10 cellular contexts compared by ENCODE assay signal in the genomic region with DNA sequence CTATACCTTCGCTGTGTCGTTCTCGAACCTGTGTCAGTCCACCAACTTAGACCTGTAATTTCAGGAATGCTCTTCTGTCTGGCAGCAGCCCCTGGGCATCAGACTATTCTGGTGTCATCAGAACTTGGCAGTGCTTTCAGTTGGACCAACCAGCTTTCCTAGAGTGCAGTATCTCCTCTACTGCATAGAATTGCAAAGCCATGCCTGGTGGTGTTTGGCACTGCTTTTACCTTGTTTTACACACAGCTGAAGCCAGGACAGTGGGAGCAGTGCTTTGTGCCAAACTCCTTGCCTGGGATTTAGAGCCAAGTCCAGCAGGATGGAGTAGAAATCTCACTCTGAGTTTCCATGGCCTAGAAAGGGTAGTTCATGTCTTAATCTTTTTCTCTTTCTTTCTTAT. TPM values are rescaled to one million over a fixed set of nuclear protein-coding genes. Genes with fewer than 3 reads are reported as not detected.
DNase-seq lines count a peak whose midpoint lies in the region; ATAC-seq and TF ChIP-seq lines count a peak whose summit lies in the region.
"Had no signal": no experiment of that assay in that cellular context is flagged by ENCODE, and none has a peak within 500 bp of the region (broad histone marks: within the 10 kb centered on the region; RNA-seq: fewer than 3 reads in every experiment).

No MANE protein-coding gene starts in this region.

- H3K9ac ChIP-seq in duodenal mucosa (ENCODE audit: low read depth in 1 of 2, low read length in 2 of 2), result peak overlapping the region; percentile 80 to 93

- H3K4me3 ChIP-seq in duodenal mucosa (ENCODE audit: low read depth in 1 of 2, low read length in 2 of 2) (peak overlapping the region; percentile 68 to 85), testis (peak overlapping the region; percentile 64 to 69)

- TF ChIP-seq CTCF in testis (IDR thresholded peaks at IDR 0.05), result no peak

- H3K27ac Mint-ChIP-seq in activated CD4-positive, alpha-beta T cell treated with anti-CD3 and anti-CD28 coated beads, Interleukin-2, amount 10 ng/mL, durations not matched to agents 24 days and 14 days, result no peak overlapping the region

- H3K4me3 Mint-ChIP-seq in activated CD4-positive, alpha-beta T cell treated with anti-CD3 and anti-CD28 coated beads, Interleukin-2, amount 10 ng/mL, durations not matched to agents 24 days and 14 days, result peak overlapping the region; percentile 90

- WGBS in testis, 2 donors, result 60 to 64% methylated on average over 3 of the region's 3 CpGs

- H3K27me3 ChIP-seq in duodenal mucosa (ENCODE audit: control insufficient read depth in 1 of 2, insufficient read depth in 2 of 2, low read length in 2 of 2) (no peaks in the 10 kb centered on the region), testis (no peaks in the 10 kb centered on the region)

- H3K27ac ChIP-seq in duodenal mucosa (ENCODE audit: low read depth, low read length) (no peak overlapping the region), testis (peak overlapping the region; percentile 52 to 81)

- no peaks in the 10 kb centered on the region for H3K9me3 Mint-ChIP-seq in activated CD4-positive, alpha-beta T cell treated with anti-CD3 and anti-CD28 coated beads, Interleukin-2, amount 10 ng/mL, durations not matched to agents 24 days and 14 days

- H3K36me3 Mint-ChIP-seq in activated CD4-positive, alpha-beta T cell treated with anti-CD3 and anti-CD28 coated beads, Interleukin-2, amount 10 ng/mL, durations not matched to agents 24 days and 14 days (ENCODE audit: low read depth), result no peaks in the 10 kb centered on the region

- intact Hi-C loops in activated CD4-positive, alpha-beta T cell treated with anti-CD3 and anti-CD28 coated beads, Interleukin-2, amount 10 ng/mL, durations not matched to agents 24 days and 14 days (cut with micrococcal nuclease), result no loop called here
- intact Hi-C loops in testis (cut with DNase I; ENCODE audit: low total_unique reads), result loop anchor here (5.0 kb wide), 1 partner anchor 72 kb away; no protein-coding TSS in a partner anchor

- no peak for TF ChIP-seq POLR2A in testis (IDR thresholded peaks at IDR 0.05)

- peaks cover 5% of the 10 kb centered on the region for H3K27me3 Mint-ChIP-seq in activated CD4-positive, alpha-beta T cell treated with anti-CD3 and anti-CD28 coated beads, Interleukin-2, amount 10 ng/mL, durations not matched to agents 24 days and 14 days

- H3K4me1 ChIP-seq in duodenal mucosa (ENCODE audit: control insufficient read depth in 1 of 2, insufficient read depth in 2 of 2, low read length in 2 of 2) (peaks cover 13% of the 10 kb centered on the region in 2 donors), testis (peaks cover 13% of the 10 kb centered on the region)

- no peaks in the 10 kb centered on the region for H3K36me3 ChIP-seq in duodenal mucosa (ENCODE audit: control insufficient read depth in 1 of 2, insufficient read depth in 2 of 2, low read length in 2 of 2)
- H3K36me3 ChIP-seq in testis (ENCODE audit: low read depth, missing control alignments), result no peaks in the 10 kb centered on the region

- DNase-seq in activated CD4-positive, alpha-beta T cell treated with anti-CD3 and anti-CD28 coated beads, Interleukin-2, amount 10 ng/mL, durations not matched to agents 24 days and 14 days, result no peak
- no peak for DNase-seq in activated CD4-positive, alpha-beta T cell treated with anti-CD3 and anti-CD28 coated beads for 4 hours
- peak; percentile 37 for DNase-seq in medulla oblongata (ENCODE audit: extremely low spot score)
- peak; percentile 24 for DNase-seq in testis
- DNase-seq in kidney glomerular epithelial cell (lab: John Stamatoyannopoulos, UW), result no peak
- no peak for DNase-seq in LoVo (ENCODE audit: low spot score)
- DNase-seq: NCI-H1092, RPMI8226 had no signal

- H3K9me3 ChIP-seq in duodenal mucosa (ENCODE audit: control insufficient read depth in 1 of 2, low read length in 2 of 2) (no peaks in the 10 kb centered on the region), testis (no peaks in the 10 kb centered on the region)

- ATAC-seq in HG03045 (IDR thresholded peaks at IDR 0.05; ENCODE audit: unreplicated experiment), result no peak

- peaks cover 17% of the 10 kb centered on the region for H3K4me1 Mint-ChIP-seq in activated CD4-positive, alpha-beta T cell treated with anti-CD3 and anti-CD28 coated beads, Interleukin-2, amount 10 ng/mL, durations not matched to agents 24 days and 14 days

RNA-seq across cellular contexts. Expression of gene FLVCR2, which starts 1.5 kb away (rescaled TPM):
- 3.6 and 5.4 TPM in 2 replicates for total RNA-seq in activated CD4-positive, alpha-beta T cell treated with anti-CD3 and anti-CD28 coated beads, Interleukin-2, amount 10 ng/mL, durations not matched to agents 24 days and 14 days
- total RNA-seq in testis, result 10 to 100 TPM; 38.5 to 45.0 TPM
- polyA plus RNA-seq in testis (ENCODE audit: insufficient read depth, low read depth, low replicate concordance), result 49.6 TPM

RNA-seq across cellular contexts. Expression of gene BATF, which starts 57.6 kb away (rescaled TPM):
- 175 and 178 TPM in 2 replicates for total RNA-seq in activated CD4-positive, alpha-beta T cell treated with anti-CD3 and anti-CD28 coated beads, Interleukin-2, amount 10 ng/mL, durations not matched to agents 24 days and 14 days
- 1 to 10 TPM in 1 of 2 donors, under 1 TPM in 1; 0.63 to 2.9 TPM for total RNA-seq in testis
- 1.5 TPM for polyA plus RNA-seq in testis (ENCODE audit: insufficient read depth, low read depth, low replicate concordance)

Comparison
In these comparisons a context has a peak if more than half of its experiments do, and no peak if none do; other contexts are left out.
1. DNase-seq: peak in medulla oblongata (single experiment) and testis (single experiment); none in activated CD4-positive, alpha-beta T cell treated with anti-CD3 and anti-CD28 coated beads, Interleukin-2, amount 10 ng/mL, durations not matched to agents 24 days and 14 days (single experiment), activated CD4-positive, alpha-beta T cell treated with anti-CD3 and anti-CD28 coated beads for 4 hours (0 of 2), kidney glomerular epithelial cell (single experiment) and LoVo (single experiment).
2. RNA of gene BATF, which starts 57.6 kb away (total RNA-seq): 175 to 178 TPM in activated CD4-positive, alpha-beta T cell treated with anti-CD3 and anti-CD28 coated beads, Interleukin-2, amount 10 ng/mL, durations not matched to agents 24 days and 14 days; 0.63 to 2.9 TPM in testis; every median in the first group is over 10 times any median in the second.